29 cellular contexts compared by ENCODE assay signal in the genomic region with DNA sequence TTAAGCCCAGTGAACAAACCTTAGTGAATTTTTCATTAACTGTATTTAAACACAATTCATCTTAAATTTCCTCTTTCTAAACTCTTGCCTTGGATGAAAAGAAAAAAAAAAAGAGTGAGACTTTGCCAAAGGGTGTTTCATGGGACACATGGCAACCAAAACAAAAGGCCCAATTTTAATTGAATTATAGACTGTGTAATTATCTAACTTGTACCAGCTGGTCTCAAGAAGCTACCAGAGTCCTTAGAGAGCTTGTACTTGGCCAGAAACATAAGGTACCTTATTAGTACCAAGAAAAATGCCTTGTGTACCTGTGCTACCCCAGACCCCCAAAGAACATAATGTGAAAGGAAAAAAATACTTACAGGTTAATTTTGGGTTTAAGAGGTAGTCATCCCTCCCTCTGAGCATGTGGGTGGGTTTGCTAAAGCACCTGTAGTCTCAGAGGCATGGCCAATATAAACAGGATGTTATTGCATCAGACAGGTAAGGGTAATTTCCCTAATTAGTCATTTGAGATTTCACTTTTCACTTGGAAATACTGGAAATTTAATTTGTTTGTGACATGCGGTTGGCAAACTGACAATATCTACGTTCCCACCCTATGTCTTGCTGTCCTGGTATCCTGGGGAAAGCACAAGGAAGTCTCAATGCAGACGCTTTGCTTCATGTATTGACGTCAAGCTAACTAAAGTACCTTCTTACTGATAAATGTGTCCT.
DNase-seq lines count a peak whose midpoint lies in the region; ATAC-seq, FAIRE-seq and TF ChIP-seq lines count a peak whose summit lies in the region.
"Had no signal": no experiment of that assay in that cellular context is flagged by ENCODE, and none has a peak within 500 bp of the region (broad histone marks: within the 10 kb centered on the region; RNA-seq: fewer than 3 reads in every experiment).

No MANE protein-coding gene starts in this region.

- peaks cover 0 to 6% (median 2%) of the 10 kb centered on the region in 4 experiments; a peak in 2 of 7 replicates for H3K4me1 ChIP-seq in H1 (replicated peaks in 1 of 4; ENCODE audit: control insufficient read depth in 3 of 4, insufficient read depth in 4 of 4, low read length in 3 of 4)
- H3K4me1 ChIP-seq: BLaER1, left ventricle myocardium inferior, parathyroid adenoma had no signal

- H2BK5ac ChIP-seq in H1 (ENCODE audit: low read depth, low read length), result peak overlapping the region; percentile 47; the same call in 1 of the 2 replicates

- no peak overlapping the region for H3K4me3 Mint-ChIP-seq in Calu3 (ENCODE audit: low read depth, unreplicated experiment)
- no peak overlapping the region for H3K4me3 Mint-ChIP-seq in activated T-helper 17 cell treated with anti-CD3 and anti-CD28 coated beads, Interleukin-2, amount 50 U/mL, for 72 hours
- H3K4me3 Mint-ChIP-seq in activated naive CD4-positive, alpha-beta T cell treated with anti-CD3 and anti-CD28 coated beads for 36 hours, result no peak overlapping the region
- H3K4me3 Mint-ChIP-seq: activated naive CD4-positive, alpha-beta T cell treated with anti-CD3 and anti-CD28 coated beads, Interleukin-2, amount 50 U/mL, for 24 hours; activated T-cell treated with anti-CD3 and anti-CD28 coated beads, Interleukin-2, amount 50 U/mL, for 24 hours; central memory CD8-positive, alpha-beta T cell; IgD-negative memory B cell; nephron progenitor cell; T-cell; type B pancreatic cell had no signal

- POLR2A ChIA-PET in H1 (lab: Charles Lee; ENCODE audit: partially characterized antibody), result interaction anchor here (0.9 kb wide), 1 partner anchor 98 kb away, joined by 3 read pairs; no protein-coding TSS in a partner anchor

- no peak overlapping the region for H3K4ac ChIP-seq in H1 (replicated peaks; ENCODE audit: insufficient read length, low read depth, low read length)

- no TSS peak for BruUV-seq in Calu3 (replicated peaks; lab: Mats Ljungman, UMichigan)

- intact Hi-C loops in Calu3 (cut with micrococcal nuclease; ENCODE audit: unreplicated experiment), result no loop called here
- intact Hi-C loops in activated naive CD4-positive, alpha-beta T cell treated with anti-CD3 and anti-CD28 coated beads for 36 hours (cut with micrococcal nuclease), result no loop called here

- FAIRE-seq in H1 (lab: Jason Lieb, UNC), result no peak
- FAIRE-seq: H54, TTC549 had no signal

- H3K4me1 Mint-ChIP-seq in Calu3 (ENCODE audit: low read depth, unreplicated experiment), result peaks cover 17% of the 10 kb centered on the region
- no peaks in the 10 kb centered on the region for H3K4me1 Mint-ChIP-seq in activated T-helper 17 cell treated with anti-CD3 and anti-CD28 coated beads, Interleukin-2, amount 50 U/mL, for 72 hours
- H3K4me1 Mint-ChIP-seq in activated naive CD4-positive, alpha-beta T cell treated with anti-CD3 and anti-CD28 coated beads for 36 hours (ENCODE audit: low read depth), result no peaks in the 10 kb centered on the region
- H3K4me1 Mint-ChIP-seq: activated naive CD4-positive, alpha-beta T cell treated with anti-CD3 and anti-CD28 coated beads, Interleukin-2, amount 50 U/mL, for 24 hours; central memory CD8-positive, alpha-beta T cell; IgD-negative memory B cell; T-cell had no signal

- no peak overlapping the region for H3K4me2 ChIP-seq in H1 (ENCODE audit: insufficient read depth in 1 of 2, low read depth in 2 of 2, low read length in 2 of 2)
- H3K4me2 ChIP-seq: BLaER1 had no signal

- H3K4me3 ChIP-seq in H1 (ENCODE audit: extremely low read depth in 1 of 4, insufficient read depth in 2 of 4, low read depth in 3 of 4, low read length in 4 of 4), result no peak overlapping the region
- H3K4me3 ChIP-seq: BLaER1, dorsolateral prefrontal cortex, left ventricle myocardium inferior had no signal

- no peak overlapping the region for H2BK20ac ChIP-seq in H1 (ENCODE audit: low read length)

- no peaks in the 10 kb centered on the region for H3K36me3 ChIP-seq in H1 (ENCODE audit: control insufficient read depth in 2 of 4, insufficient read depth in 4 of 4, low read length in 3 of 4)
- H3K36me3 ChIP-seq: BLaER1, left ventricle myocardium inferior had no signal

- TF ChIP-seq RAD21 in H1 (IDR thresholded peaks at IDR 0.05 in 1 of 2, conservative IDR thresholded peaks at IDR 0.05 in 1 of 2; ENCODE audit: low read depth in 2 of 2, low read length in 2 of 2), result no peak

- CTCF ChIA-PET in Calu3 (lab: Charles Lee), result interaction anchor here (1.1 kb wide), 1 partner anchor 13 kb away, joined by 5 read pairs; no protein-coding TSS in a partner anchor
- CTCF ChIA-PET in H1 (lab: Charles Lee; ENCODE audit: partially characterized antibody), result interaction anchor here (0.8 to 3.5 kb wide), 9 partner anchors 8 to 302 kb away, joined by 3 to 21 read pairs (median 4); no protein-coding TSS in a partner anchor
- CTCF ChIA-PET in activated naive CD4-positive, alpha-beta T cell treated with anti-CD3 and anti-CD28 coated beads for 36 hours (lab: Charles Lee), result no interaction called here

- H3K18ac ChIP-seq in H1 (ENCODE audit: extremely low read depth, low read length), result no peak overlapping the region

- peaks cover 4% of the 10 kb centered on the region for H3K36me3 Mint-ChIP-seq in Calu3 (ENCODE audit: insufficient read depth, unreplicated experiment)
- no peaks in the 10 kb centered on the region for H3K36me3 Mint-ChIP-seq in activated T-helper 17 cell treated with anti-CD3 and anti-CD28 coated beads, Interleukin-2, amount 50 U/mL, for 72 hours (ENCODE audit: low read depth)
- no peaks in the 10 kb centered on the region for H3K36me3 Mint-ChIP-seq in activated naive CD4-positive, alpha-beta T cell treated with anti-CD3 and anti-CD28 coated beads for 36 hours (ENCODE audit: low read depth)
- H3K36me3 Mint-ChIP-seq: activated naive CD4-positive, alpha-beta T cell treated with anti-CD3 and anti-CD28 coated beads, Interleukin-2, amount 50 U/mL, for 24 hours; IgD-negative memory B cell; T-cell had no signal

- no peak for ATAC-seq in activated T-helper 17 cell treated with anti-CD3 and anti-CD28 coated beads, Interleukin-2, amount 50 U/mL, for 72 hours (replicated peaks)
- ATAC-seq: PC-3, sciatic nerve, T-cell had no signal

- H3K79me2 ChIP-seq in H1 (ENCODE audit: control insufficient read depth in 1 of 2, insufficient read depth in 2 of 2, low read length in 2 of 2), result no peaks in the 10 kb centered on the region
- H3K79me2 ChIP-seq: parathyroid adenoma had no signal

- TF ChIP-seq CTCF in Calu3 (IDR thresholded peaks at IDR 0.05; ENCODE audit: unreplicated experiment) (no peak), H1 (IDR thresholded peaks at IDR 0.05; ENCODE audit: control extremely low read depth in 1 of 3, insufficient read depth in 1 of 3, low read depth in 1 of 3, low read length in 3 of 3) (no peak)

- H3K23ac ChIP-seq in H1 (ENCODE audit: insufficient read length), result no peak overlapping the region

- H4K91ac ChIP-seq in H1 (replicated peaks; ENCODE audit: insufficient read length, low read length), result no peak overlapping the region

- no peak overlapping the region for H2AK5ac ChIP-seq in H1 (ENCODE audit: low read depth, low read length)

- no peak for TF ChIP-seq EP300 in H1 (IDR thresholded peaks at IDR 0.05; ENCODE audit: borderline replicate concordance in 1 of 2, low read depth in 2 of 2, low read length in 2 of 2)

- DNase-seq in Calu3 (no peak), NCI-H1436 treated with DMSO at 0.1 percent for 48 hours (lab: John Stamatoyannopoulos, UW) (peak; percentile 69), NCI-H69 (lab: John Stamatoyannopoulos, UW) (peak; percentile 100), H1 (ENCODE audit: low read depth in 1 of 2, low spot score in 2 of 2) (no peak), LoVo (ENCODE audit: low spot score) (no peak)
- DNase-seq in activated CD8-positive, alpha-beta memory T cell treated with anti-CD3 and anti-CD28 coated beads for 24 hours, result no peak
- DNase-seq in activated naive CD4-positive, alpha-beta T cell treated with anti-CD3 and anti-CD28 coated beads for 36 hours, result no peak
- DNase-seq: activated CD4-positive, alpha-beta T cell treated with anti-CD3 and anti-CD28 coated beads for 1 hour; activated T-cell treated with anti-CD3 and anti-CD28 coated beads, Interleukin-2, amount 50 U/mL, for 24 hours; anterior cingulate cortex; dorsolateral prefrontal cortex; left ventricle myocardium inferior; NCI-H187 treated with DMSO at 0.1 percent for 48 hours; NCI-H774; nephron progenitor cell; PC-3; SHP77 treated with DMSO at 0.1 percent for 48 hours; stimulated activated CD8-positive, alpha-beta memory T cell treated with anti-CD3 and anti-CD28 coated beads, Interleukin-4, amount 100 ng/mL, for 48 hours; T-cell had no signal

- no peaks in the 10 kb centered on the region for H3K79me1 ChIP-seq in H1 (ENCODE audit: low read depth, low read length)

- no peak overlapping the region for H2AFZ ChIP-seq in H1 (ENCODE audit: low read length)
- H2AFZ ChIP-seq: parathyroid adenoma had no signal

- no peaks in the 10 kb centered on the region for H3K27me3 Mint-ChIP-seq in Calu3 (ENCODE audit: unreplicated experiment)
- H3K27me3 Mint-ChIP-seq in activated T-helper 17 cell treated with anti-CD3 and anti-CD28 coated beads, Interleukin-2, amount 50 U/mL, for 72 hours, result peaks cover 4% of the 10 kb centered on the region
- H3K27me3 Mint-ChIP-seq in activated naive CD4-positive, alpha-beta T cell treated with anti-CD3 and anti-CD28 coated beads for 36 hours (ENCODE audit: low read depth), result peaks cover 2% of the 10 kb centered on the region
- H3K27me3 Mint-ChIP-seq: activated T-cell treated with anti-CD3 and anti-CD28 coated beads, Interleukin-2, amount 50 U/mL, for 24 hours; central memory CD8-positive, alpha-beta T cell; type B pancreatic cell had no signal

- no peak overlapping the region for H2BK120ac ChIP-seq in H1 (replicated peaks; ENCODE audit: low read depth, low read length)

- no peaks in the 10 kb centered on the region for H3K9me3 ChIP-seq in H1 (ENCODE audit: insufficient read depth in 2 of 2, low read depth in 1 of 2, low read length in 1 of 2)
- H3K9me3 ChIP-seq: BLaER1, left ventricle myocardium inferior had no signal

- no peak overlapping the region for H4K5ac ChIP-seq in H1 (ENCODE audit: insufficient read length, low read depth, low read length)

- no peaks in the 10 kb centered on the region for H3K27me3 ChIP-seq in H1 (replicated peaks in 1 of 4; ENCODE audit: control insufficient read depth in 3 of 4, extremely low read depth in 1 of 4, insufficient read depth in 3 of 4, low read length in 3 of 4)
- H3K27me3 ChIP-seq: BLaER1, dorsolateral prefrontal cortex had no signal

- H4K8ac ChIP-seq in H1 (ENCODE audit: extremely low read depth, insufficient read depth, low read length), result no peak overlapping the region

- TF ChIP-seq POLR2A in H1 (IDR thresholded peaks at IDR 0.05; ENCODE audit: control extremely low read depth in 1 of 2, low read depth in 2 of 2, low read length in 2 of 2), result no peak

- H4K20me1 ChIP-seq in H1 (replicated peaks in 1 of 2; ENCODE audit: control insufficient read depth in 1 of 2, insufficient read depth in 2 of 2, low read length in 2 of 2), result no peaks in the 10 kb centered on the region
- H4K20me1 ChIP-seq: BLaER1 had no signal

- H3K9ac ChIP-seq in H1 (replicated peaks in 1 of 4; ENCODE audit: extremely low read depth in 1 of 4, low read depth in 3 of 4, low read length in 3 of 4), result no peak overlapping the region
- H3K9ac ChIP-seq: BLaER1, parathyroid adenoma had no signal

- no peak overlapping the region for H2BK12ac ChIP-seq in H1 (ENCODE audit: low read depth, low read length)

- no peaks in the 10 kb centered on the region for H3K23me2 ChIP-seq in H1 (ENCODE audit: low read depth, low read length)

- no peak overlapping the region for H3K27ac ChIP-seq in H1 (ENCODE audit: low read depth, low read length)
- H3K27ac ChIP-seq: BLaER1, left ventricle myocardium inferior, parathyroid adenoma had no signal

- peak overlapping the region; percentile 15 for H3K27ac Mint-ChIP-seq in Calu3 (ENCODE audit: unreplicated experiment)
- no peak overlapping the region for H3K27ac Mint-ChIP-seq in activated T-helper 17 cell treated with anti-CD3 and anti-CD28 coated beads, Interleukin-2, amount 50 U/mL, for 72 hours
- H3K27ac Mint-ChIP-seq in activated naive CD4-positive, alpha-beta T cell treated with anti-CD3 and anti-CD28 coated beads for 36 hours, result no peak overlapping the region
- H3K27ac Mint-ChIP-seq: activated naive CD4-positive, alpha-beta T cell treated with anti-CD3 and anti-CD28 coated beads, Interleukin-2, amount 50 U/mL, for 24 hours; activated T-cell treated with anti-CD3 and anti-CD28 coated beads, Interleukin-2, amount 50 U/mL, for 24 hours; IgD-negative memory B cell; nephron progenitor cell; T-cell; type B pancreatic cell had no signal

- H3K14ac ChIP-seq in H1 (ENCODE audit: insufficient read length), result no peak overlapping the region

- WGBS in H1 (ENCODE audit: extremely low coverage in 1 of 2, insufficient coverage in 1 of 2, insufficient read length in 1 of 2, insufficient replicate concordance in 2 of 2, low coverage in 1 of 2, low lambda C conversion rate in 2 of 2, missing lambda C conversion rate in 1 of 2), 2 experiments, result 81% methylated on average over 4 of the region's 4 CpGs; no CpG with 5 or more reads in 1 of the 2 experiments

- H2BK15ac ChIP-seq in H1 (ENCODE audit: low read length), result no peak overlapping the region

- H3K9me3 Mint-ChIP-seq in Calu3 (ENCODE audit: low read depth, unreplicated experiment), result peaks cover 4% of the 10 kb centered on the region
- no peaks in the 10 kb centered on the region for H3K9me3 Mint-ChIP-seq in activated T-helper 17 cell treated with anti-CD3 and anti-CD28 coated beads, Interleukin-2, amount 50 U/mL, for 72 hours
- H3K9me3 Mint-ChIP-seq in activated naive CD4-positive, alpha-beta T cell treated with anti-CD3 and anti-CD28 coated beads for 36 hours, result no peaks in the 10 kb centered on the region
- H3K9me3 Mint-ChIP-seq: activated naive CD4-positive, alpha-beta T cell treated with anti-CD3 and anti-CD28 coated beads, Interleukin-2, amount 50 U/mL, for 24 hours; activated T-cell treated with anti-CD3 and anti-CD28 coated beads, Interleukin-2, amount 50 U/mL, for 24 hours; IgD-negative memory B cell; nephron progenitor cell; type B pancreatic cell had no signal

- no peak overlapping the region for H3K56ac ChIP-seq in H1 (replicated peaks; ENCODE audit: insufficient read length, low read depth, low read length)

Comparison
In these comparisons a context has a peak if more than half of its experiments do, and no peak if none do; other contexts are left out.
1. DNase-seq: peak in NCI-H1436 treated with DMSO at 0.1 percent for 48 hours (single experiment) and NCI-H69 (single experiment); none in Calu3 (single experiment), H1 (0 of 2), LoVo (single experiment), activated CD8-positive, alpha-beta memory T cell treated with anti-CD3 and anti-CD28 coated beads for 24 hours (single experiment) and activated naive CD4-positive, alpha-beta T cell treated with anti-CD3 and anti-CD28 coated beads for 36 hours (single experiment).